20 cellular contexts compared by ENCODE assay signal in the genomic region with DNA sequence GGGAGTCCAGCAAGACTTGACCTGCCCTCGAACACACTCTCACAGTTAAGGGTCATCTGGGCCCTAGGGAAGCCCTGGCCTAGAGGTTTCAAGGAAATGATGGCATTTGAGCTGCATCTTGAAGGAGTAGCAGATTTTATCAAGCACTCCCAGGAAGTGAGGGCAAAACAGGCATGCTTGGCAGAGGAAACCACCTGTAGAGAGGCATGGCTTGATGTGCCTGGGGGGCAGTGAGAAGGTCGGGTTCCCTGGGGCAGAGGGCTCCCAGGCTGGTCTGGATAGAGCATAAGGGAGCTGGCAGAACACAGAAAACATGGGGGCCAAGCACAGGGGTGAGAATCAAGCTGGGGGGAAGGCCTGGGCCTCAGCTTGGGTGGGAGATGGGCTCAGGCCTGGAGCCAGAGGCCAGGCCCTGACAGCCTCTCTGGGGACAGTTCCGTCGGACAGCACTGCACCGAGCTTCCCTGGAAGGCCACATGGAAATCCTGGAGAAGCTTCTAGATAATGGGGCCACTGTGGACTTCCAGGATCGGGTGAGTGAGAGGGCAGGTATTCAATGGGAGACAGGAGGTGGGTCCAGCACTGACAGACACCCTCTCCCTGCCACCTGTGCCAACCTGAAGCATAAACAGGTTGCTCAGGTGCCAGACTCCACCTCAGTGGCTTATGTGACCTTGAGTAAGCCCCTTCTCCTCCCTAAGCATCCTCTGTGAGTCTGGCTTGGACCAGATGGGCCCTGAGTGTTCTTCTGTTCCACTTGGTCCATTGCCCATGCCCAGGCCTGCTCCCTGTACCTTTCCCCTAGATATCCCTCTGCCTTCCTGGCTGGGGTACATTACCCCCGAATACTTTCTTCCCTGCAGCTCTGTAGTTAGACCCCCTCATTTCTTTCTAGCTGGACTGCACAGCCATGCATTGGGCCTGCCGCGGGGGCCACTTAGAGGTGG. TPM values are rescaled to one million over a fixed set of nuclear protein-coding genes. Genes with fewer than 3 reads are reported as not detected.
DNase-seq lines count a peak whose midpoint lies in the region; ATAC-seq, FAIRE-seq and TF ChIP-seq lines count a peak whose summit lies in the region.
"Had no signal": no experiment of that assay in that cellular context is flagged by ENCODE, and none has a peak within 500 bp of the region (broad histone marks: within the 10 kb centered on the region; RNA-seq: fewer than 3 reads in every experiment).

No MANE protein-coding gene starts in this region.

- H3K4me1 ChIP-seq in left ventricle myocardium inferior (peaks cover 35% of the 10 kb centered on the region), mesenchymal stem cell (ENCODE audit: control insufficient read depth, insufficient read depth, low read depth, low read length) (peaks cover 28% of the 10 kb centered on the region)

- intact Hi-C loops in left ventricle myocardium inferior (cut with micrococcal nuclease) (no loop called here), cardiac septum (cut with DNase I) (no loop called here)

- H3K9me3 ChIP-seq in left ventricle myocardium inferior (replicated peaks), result no peaks in the 10 kb centered on the region
- H3K9me3 ChIP-seq in mesenchymal stem cell (ENCODE audit: control insufficient read depth, low read length), result no peaks in the 10 kb centered on the region

- H3K79me1 ChIP-seq in mesenchymal stem cell (replicated peaks; ENCODE audit: low read length, poor library complexity, severe bottlenecking), result peaks cover 1% of the 10 kb centered on the region

- 96% methylated on average over 7 of the region's 9 CpGs for WGBS in mesenchymal stem cell

- H3K4me2 ChIP-seq in mesenchymal stem cell (ENCODE audit: low read length, poor library complexity, severe bottlenecking), result no peak overlapping the region

- ATAC-seq in stimulated activated effector memory CD8-positive, alpha-beta T cell treated with anti-CD3 and anti-CD28 coated beads, Interleukin-12 subunit alpha, Interleukin-12 subunit beta, amount 100 ng/mL, for 72 hours, result peak; percentile 12
- ATAC-seq: K562 had no signal

- H2AFZ ChIP-seq in mesenchymal stem cell (ENCODE audit: low read depth, low read length), result no peak overlapping the region

- H3K27ac ChIP-seq in left ventricle myocardium inferior (replicated peaks) (peak overlapping the region; percentile 64), mesenchymal stem cell (ENCODE audit: low read length, poor library complexity, severe bottlenecking) (no peak overlapping the region)
- H3K27ac ChIP-seq: C4-2B had no signal

- peak; percentile 28 for FAIRE-seq in HTR-8/SVneo (lab: Jason Lieb, UNC)
- FAIRE-seq: D721Med, K562 had no signal

- TF ChIP-seq CTCF in left ventricle myocardium inferior (IDR thresholded peaks at IDR 0.05; ENCODE audit: borderline replicate concordance), result no peak

- no peaks in the 10 kb centered on the region for H3K9me3 Mint-ChIP-seq in stimulated activated effector memory CD8-positive, alpha-beta T cell treated with anti-CD3 and anti-CD28 coated beads, Interleukin-12 subunit alpha, Interleukin-12 subunit beta, amount 100 ng/mL, for 72 hours

- no peak overlapping the region for H3K4me3 Mint-ChIP-seq in stimulated activated effector memory CD8-positive, alpha-beta T cell treated with anti-CD3 and anti-CD28 coated beads, Interleukin-12 subunit alpha, Interleukin-12 subunit beta, amount 100 ng/mL, for 72 hours

- no peak overlapping the region for H2BK5ac ChIP-seq in mesenchymal stem cell (ENCODE audit: low read depth, low read length, poor library complexity, severe bottlenecking)

- no peaks in the 10 kb centered on the region for H3K4me1 Mint-ChIP-seq in stimulated activated effector memory CD8-positive, alpha-beta T cell treated with anti-CD3 and anti-CD28 coated beads, Interleukin-12 subunit alpha, Interleukin-12 subunit beta, amount 100 ng/mL, for 72 hours

- H4K91ac ChIP-seq in mesenchymal stem cell (ENCODE audit: low read length), result no peak overlapping the region

- no peaks in the 10 kb centered on the region for H3K36me3 ChIP-seq in left ventricle myocardium inferior
- H3K36me3 ChIP-seq in mesenchymal stem cell (ENCODE audit: control insufficient read depth in 1 of 2, insufficient read depth in 2 of 2, low read depth in 1 of 2, low read length in 2 of 2), result peaks cover 0 to 6% of the 10 kb centered on the region in 2 experiments

- H2BK120ac ChIP-seq in mesenchymal stem cell (ENCODE audit: low read depth, low read length), result no peak overlapping the region

- no peak overlapping the region for H3K23ac ChIP-seq in mesenchymal stem cell (ENCODE audit: low read length in 2 of 2)

- no peak overlapping the region for H3K14ac ChIP-seq in mesenchymal stem cell (ENCODE audit: low read length in 2 of 2)

- no peak overlapping the region for H2BK15ac ChIP-seq in mesenchymal stem cell (ENCODE audit: low read depth, poor library complexity, severe bottlenecking)

- H3K4me3 ChIP-seq in left ventricle myocardium inferior (no peak overlapping the region), mesenchymal stem cell (ENCODE audit: insufficient read depth in 1 of 2, low read depth in 1 of 2, low read length in 2 of 2) (no peak overlapping the region)
- H3K4me3 ChIP-seq: K562 had no signal

- H3K27me3 ChIP-seq in left ventricle myocardium inferior (ENCODE audit: low read depth) (no peaks in the 10 kb centered on the region), mesenchymal stem cell (ENCODE audit: control insufficient read depth in 1 of 2, insufficient read depth in 1 of 2, low read length in 2 of 2) (no peaks in the 10 kb centered on the region)

- H3K9ac ChIP-seq in mesenchymal stem cell (ENCODE audit: low read length), result no peak overlapping the region

- no peak overlapping the region for H3K18ac ChIP-seq in mesenchymal stem cell (ENCODE audit: low read depth in 1 of 2, low read length in 2 of 2)

- H2BK12ac ChIP-seq in mesenchymal stem cell (ENCODE audit: low read length in 2 of 2), result no peak overlapping the region

- peak overlapping the region; percentile 8 for H2AK5ac ChIP-seq in mesenchymal stem cell (ENCODE audit: low read length, severe bottlenecking)

- peak overlapping the region; percentile 16 for H3K27ac Mint-ChIP-seq in stimulated activated effector memory CD8-positive, alpha-beta T cell treated with anti-CD3 and anti-CD28 coated beads, Interleukin-12 subunit alpha, Interleukin-12 subunit beta, amount 100 ng/mL, for 72 hours

- no peak overlapping the region for H3K4ac ChIP-seq in mesenchymal stem cell (ENCODE audit: low read depth in 1 of 2, low read length in 2 of 2)

- DNase-seq in left ventricle myocardium inferior, result no peak
- DNase-seq in cardiac septum (ENCODE audit: low spot score), result no peak
- no peak for DNase-seq in HTR-8/SVneo (ENCODE audit: insufficient read length, low spot score)
- no peak for DNase-seq in mesenchymal stem cell
- DNase-seq in stimulated activated effector memory CD8-positive, alpha-beta T cell treated with anti-CD3 and anti-CD28 coated beads, Interleukin-12 subunit alpha, Interleukin-12 subunit beta, amount 100 ng/mL, for 72 hours (ENCODE audit: low spot score in 2 of 2), result no peak
- no peak for DNase-seq in middle frontal gyrus (ENCODE audit: extremely low spot score, low spot score)
- no peak for DNase-seq in NCI-H1694 (lab: John Stamatoyannopoulos, UW)
- DNase-seq: AML-193; DMS79 treated with DMSO at 0.1 percent for 48 hours; NCI-H1105; NCI-H2081 treated with DMSO at 0.1 percent for 48 hours; NCI-H510A; NCI-H748 treated with DMSO at 0.1 percent for 48 hours; NK-92 treated with Interleukin-12 subunit alpha and Interleukin-12 subunit beta, amount 100 ng/mL, for 24 hours; SIG-M5 had no signal

- no peak overlapping the region for H4K8ac ChIP-seq in mesenchymal stem cell (ENCODE audit: low read length)

- H3K36me3 Mint-ChIP-seq in stimulated activated effector memory CD8-positive, alpha-beta T cell treated with anti-CD3 and anti-CD28 coated beads, Interleukin-12 subunit alpha, Interleukin-12 subunit beta, amount 100 ng/mL, for 72 hours, result no peaks in the 10 kb centered on the region

RNA-seq across cellular contexts. Expression of gene HOGA1, which starts 3.5 kb away (rescaled TPM):
- total RNA-seq in left ventricle myocardium inferior, result 47.1 TPM
- total RNA-seq in cardiac septum, result 20.4 TPM
- 0.23 TPM for polyA plus RNA-seq in mesenchymal stem cell (2013, experiment 1 of 2)
- 0.27 TPM for polyA plus RNA-seq in mesenchymal stem cell (2013, experiment 2 of 2)
- total RNA-seq: K562 had no signal
- polyA plus RNA-seq: K562 had no signal

RNA-seq across cellular contexts. Expression of gene ANKRD2, which starts 8.1 kb away (rescaled TPM):
- 969 TPM for total RNA-seq in left ventricle myocardium inferior
- total RNA-seq in cardiac septum, result 138 TPM
- 0.04 TPM for polyA plus RNA-seq in mesenchymal stem cell (2013, experiment 1 of 2)
- polyA plus RNA-seq in mesenchymal stem cell (2013, experiment 2 of 2), result not detected
- total RNA-seq: K562, OCI-LY7, RPMI7951 had no signal
- polyA plus RNA-seq: K562 had no signal

RNA-seq across cellular contexts. Expression of gene C10orf62, which starts 8.8 kb away (rescaled TPM):
- 1.5 TPM for total RNA-seq in left ventricle myocardium inferior
- total RNA-seq in cardiac septum, result 0.51 TPM
- polyA plus RNA-seq in mesenchymal stem cell (2013, experiment 1 of 2), result not detected
- not detected for polyA plus RNA-seq in mesenchymal stem cell (2013, experiment 2 of 2)
- total RNA-seq: K562, OCI-LY7, RPMI7951 had no signal
- polyA plus RNA-seq: K562 had no signal

RNA-seq across cellular contexts. Expression of gene MORN4, which starts 52.6 kb away (rescaled TPM):
- total RNA-seq in left ventricle myocardium inferior (13.9 TPM), cardiac septum (17.7 TPM)
- polyA plus RNA-seq in mesenchymal stem cell (2013, experiment 1 of 2), result 10.7 TPM
- 10.1 TPM for polyA plus RNA-seq in mesenchymal stem cell (2013, experiment 2 of 2)

RNA-seq across cellular contexts. Expression of gene PI4K2A, which starts 59.8 kb away (rescaled TPM):
- total RNA-seq in left ventricle myocardium inferior (12.4 TPM), cardiac septum (18.0 TPM)
- polyA plus RNA-seq in mesenchymal stem cell (2013, experiment 1 of 2), result 27.8 TPM
- polyA plus RNA-seq in mesenchymal stem cell (2013, experiment 2 of 2), result 27.1 TPM
